25 cellular contexts compared by ENCODE assay signal in the genomic region with DNA sequence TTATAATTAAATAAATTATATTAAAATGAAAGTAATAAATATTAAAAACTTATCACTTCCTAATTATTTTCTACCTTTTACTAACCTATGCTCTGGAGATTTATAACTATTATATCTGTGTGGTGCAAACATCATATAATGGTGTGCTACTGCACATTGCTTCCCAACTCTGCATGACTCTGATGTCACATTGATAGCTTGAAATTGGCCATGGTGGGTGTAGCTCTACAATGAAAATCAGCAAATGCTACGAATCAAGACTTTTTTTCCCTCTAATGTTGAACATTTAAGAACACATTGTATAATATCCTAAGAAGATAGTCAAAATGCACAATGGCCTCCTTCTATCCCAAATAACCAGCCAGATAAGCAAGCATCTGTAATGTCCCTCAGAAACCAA.
"Had no signal": no experiment of that assay in that cellular context is flagged by ENCODE, and none has a peak within 500 bp of the region (broad histone marks: within the 10 kb centered on the region; RNA-seq: fewer than 3 reads in every experiment).

No MANE protein-coding gene starts in this region.

- H3K4me3 Mint-ChIP-seq: IgD-negative memory B cell had no signal

- H3K9ac ChIP-seq: KMS-11 had no signal

- H3K4me2 ChIP-seq: KMS-11 had no signal

- FAIRE-seq: HTR-8/SVneo, K562, RCC 7860 had no signal

- H3K27ac ChIP-seq: HL-60, KMS-11, SJSA1, SK-N-MC had no signal

- DNase-seq: Kasumi-1, MM.1S, NCI-H1092 treated with DMSO at 0.1 percent for 48 hours, NCI-H1436, NCI-H187, NCI-H2029, NCI-H2081 treated with DMSO at 0.1 percent for 48 hours, NCI-H2171, NCI-H226, NCI-H446, NCI-H510A, NCI-H524 treated with DMSO at 0.1 percent for 48 hours, NCI-H69, NCI-H774, Right ventricle myocardium superior, RPMI8226, SIG-M5 had no signal

- H3K4me3 ChIP-seq: K562, SJSA1, SK-N-MC had no signal

- H3K27me3 ChIP-seq: SJSA1 had no signal

- ATAC-seq: K562 had no signal

- H3K27me3 Mint-ChIP-seq: IgD-negative memory B cell had no signal
